22 cellular contexts compared by ENCODE assay signal in genomic region chr22:44201556-44202129, GRCh38. TPM values are rescaled to one million over a fixed set of nuclear protein-coding genes. Genes with fewer than 3 reads are reported as not detected.
A peak's percentile ranks its signal among the peaks of the same experiment; 100 is the strongest.
DNase-seq lines count a peak whose midpoint lies in the region; ATAC-seq and TF ChIP-seq lines count a peak whose summit lies in the region.
"Had no signal": no experiment of that assay in that cellular context is flagged by ENCODE, and none has a peak within 500 bp of the region (broad histone marks: within the 10 kb centered on the region; RNA-seq: fewer than 3 reads in every experiment).

No MANE protein-coding gene starts in this region.

- peak; percentile 3 for DNase-seq in G401 (ENCODE audit: low spot score)
- peak; percentile 87 for DNase-seq in NCI-H1694 (lab: John Stamatoyannopoulos, UW)
- DNase-seq in glutamatergic neuron: peak; percentile 6
- peak; percentile 56 for DNase-seq in sciatic nerve (ENCODE audit: low spot score)
- no peak for DNase-seq in RPMI8226
- no peak for DNase-seq in activated CD4-positive, alpha-beta T cell treated with anti-CD3 and anti-CD28 coated beads, Interleukin-2, amount 50 U/mL, for 4 hours
- DNase-seq: AML-193; COR-L47; gastrocnemius medialis; mesendoderm; NCI-H1092; NCI-H2081 treated with DMSO at 0.1 percent for 48 hours; NCI-H510A treated with DMSO at 0.1 percent for 48 hours; spleen; stimulated activated CD4-positive, alpha-beta T cell treated with anti-CD3 and anti-CD28 coated beads, Interleukin-4, amount 100 ng/mL, for 24 hours; stomach had no signal

- no peaks in the 10 kb centered on the region for H3K36me3 Mint-ChIP-seq in glutamatergic neuron (ENCODE audit: unreplicated experiment)

- no peak overlapping the region for H3K27ac Mint-ChIP-seq in glutamatergic neuron (ENCODE audit: unreplicated experiment)
- H3K27ac Mint-ChIP-seq: activated T-helper 2 cell treated with anti-CD3 and anti-CD28 coated beads, Interferon-gamma antibody, Interleukin-2, Interleukin-4, amounts not matched to agents 10 μg/mL and 5 μg/mL and 100 μg/mL, durations not matched to agents 14 hours and 24 hours and 36 hours; progenitor cell of endocrine pancreas had no signal

- peaks cover 3% of the 10 kb centered on the region for H3K27me3 Mint-ChIP-seq in glutamatergic neuron (ENCODE audit: unreplicated experiment)
- H3K27me3 Mint-ChIP-seq: central memory CD8-positive, alpha-beta T cell had no signal

- no peak for TF ChIP-seq CTCF in glutamatergic neuron (IDR thresholded peaks at IDR 0.05; ENCODE audit: partially characterized antibody, unreplicated experiment)

- peaks cover 12% of the 10 kb centered on the region for H3K9me3 Mint-ChIP-seq in glutamatergic neuron (ENCODE audit: unreplicated experiment)
- H3K9me3 Mint-ChIP-seq: activated T-helper 2 cell treated with anti-CD3 and anti-CD28 coated beads, Interferon-gamma antibody, Interleukin-2, Interleukin-4, amounts not matched to agents 10 μg/mL and 5 μg/mL and 100 μg/mL, durations not matched to agents 14 hours and 24 hours and 36 hours; central memory CD8-positive, alpha-beta T cell; nephron had no signal

- no peak overlapping the region for H3K4me3 Mint-ChIP-seq in glutamatergic neuron (ENCODE audit: unreplicated experiment)
- H3K4me3 Mint-ChIP-seq: central memory CD8-positive, alpha-beta T cell; nephron had no signal

- ATAC-seq in sciatic nerve (no peak), HG02840 (IDR thresholded peaks at IDR 0.05; ENCODE audit: low FRiP score, unreplicated experiment) (no peak)
- ATAC-seq: esophagus mucosa, gastrocnemius medialis had no signal

- H3K4me1 Mint-ChIP-seq in glutamatergic neuron (ENCODE audit: low read depth, unreplicated experiment): peaks cover 6% of the 10 kb centered on the region

- intact Hi-C loops in sciatic nerve (cut with DNase I): no loop called here

- in situ Hi-C loops in G401 (cut with HindIII; ENCODE audit: low sequenced_read_pairs): no loop called here

RNA-seq across cellular contexts. Expression of gene PARVG, which starts 20.9 kb away (rescaled TPM):
- not detected in 2 replicates for total RNA-seq in G401 (2014; rRNA removed; shearing (Covaris generic))
- total RNA-seq in glutamatergic neuron (ENCODE audit: unreplicated experiment): not detected
- 16.7 TPM for total RNA-seq in sciatic nerve
- total RNA-seq: progenitor cell of endocrine pancreas had no signal

Comparison
In these comparisons a context has a peak if more than half of its experiments do, and no peak if none do; other contexts are left out.
1. DNase-seq: peak in G401 (single experiment), NCI-H1694 (single experiment), glutamatergic neuron (single experiment) and sciatic nerve (single experiment); none in RPMI8226 (single experiment) and activated CD4-positive, alpha-beta T cell treated with anti-CD3 and anti-CD28 coated beads, Interleukin-2, amount 50 U/mL, for 4 hours (0 of 2).
2. RNA of gene PARVG, which starts 20.9 kb away (total RNA-seq): 16.7 TPM in sciatic nerve (single experiment); not detected in glutamatergic neuron (single experiment) and not detected in G401; every median in the first group is over 10 times any median in the second.